Comparison of ENCODE assay signal across 1 cellular context in genomic region chr13:60396783-60397692, GRCh38.
A peak's percentile ranks its signal among the peaks of the same experiment; 100 is the strongest.
TF ChIP-seq lines count a peak whose summit lies in the region.

Gene TDRD3 (plus strand): TSS chr13:60397220. CDS start chr13:60397365, 145 bp downstream.

TF ChIP-seq in HepG2, 621 proteins besides CTCF, POLR2A, EP300 and RAD21 (continued from another document and continues in another):
- TF ChIP-seq, protein P1, sequence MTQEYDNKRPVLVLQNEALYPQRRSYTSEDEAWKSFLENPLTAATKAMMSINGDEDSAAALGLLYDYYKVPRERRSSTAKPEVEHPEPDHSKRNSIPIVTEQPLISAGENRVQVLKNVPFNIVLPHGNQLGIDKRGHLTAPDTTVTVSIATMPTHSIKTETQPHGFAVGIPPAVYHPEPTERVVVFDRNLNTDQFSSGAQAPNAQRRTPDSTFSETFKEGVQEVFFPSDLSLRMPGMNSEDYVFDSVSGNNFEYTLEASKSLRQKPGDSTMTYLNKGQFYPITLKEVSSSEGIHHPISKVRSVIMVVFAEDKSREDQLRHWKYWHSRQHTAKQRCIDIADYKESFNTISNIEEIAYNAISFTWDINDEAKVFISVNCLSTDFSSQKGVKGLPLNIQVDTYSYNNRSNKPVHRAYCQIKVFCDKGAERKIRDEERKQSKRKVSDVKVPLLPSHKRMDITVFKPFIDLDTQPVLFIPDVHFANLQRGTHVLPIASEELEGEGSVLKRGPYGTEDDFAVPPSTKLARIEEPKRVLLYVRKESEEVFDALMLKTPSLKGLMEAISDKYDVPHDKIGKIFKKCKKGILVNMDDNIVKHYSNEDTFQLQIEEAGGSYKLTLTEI (CRISPR knock-in tag; conservative IDR thresholded peaks at IDR 0.05): no peak
- TF ChIP-seq KLF12 (CRISPR knock-in tag; IDR thresholded peaks at IDR 0.05; ENCODE audit: borderline replicate concordance): no peak
- TF ChIP-seq SKI (IDR thresholded peaks at IDR 0.05; ENCODE audit: partially characterized antibody): no peak
- peak; percentile 11; the same call in 1 of the 2 replicates for TF ChIP-seq RXRA (CRISPR knock-in tag; IDR thresholded peaks at IDR 0.05)
- TF ChIP-seq ZNF75D (CRISPR knock-in tag; IDR thresholded peaks at IDR 0.05; ENCODE audit: borderline replicate concordance): no peak
- TF ChIP-seq CBX5 (CRISPR knock-in tag; IDR thresholded peaks at IDR 0.05; ENCODE audit: borderline replicate concordance): no peak
- TF ChIP-seq ZNF564 (CRISPR knock-in tag; IDR thresholded peaks at IDR 0.05): peak; percentile 51; the same call in 1 of the 2 replicates
- TF ChIP-seq ZNF329 (CRISPR knock-in tag; IDR thresholded peaks at IDR 0.05; ENCODE audit: low read depth): peak; percentile 32; the same call in 1 of the 2 replicates
- no peak for TF ChIP-seq CENPX (CRISPR knock-in tag; IDR thresholded peaks at IDR 0.05)
- no peak for TF ChIP-seq SNAI1 (CRISPR knock-in tag; IDR thresholded peaks at IDR 0.05; ENCODE audit: borderline replicate concordance)
- TF ChIP-seq ARNTL (CRISPR knock-in tag; IDR thresholded peaks at IDR 0.05): peak; percentile 16; the same call in 1 of the 2 replicates
- no peak for TF ChIP-seq ZNF432 (CRISPR knock-in tag; IDR thresholded peaks at IDR 0.05; ENCODE audit: borderline replicate concordance)
- TF ChIP-seq ZBTB37 (CRISPR knock-in tag; IDR thresholded peaks at IDR 0.05): no peak
- no peak for TF ChIP-seq NR2F6 (IDR thresholded peaks at IDR 0.05)
- no peak for TF ChIP-seq NR2F6 (CRISPR knock-in tag; IDR thresholded peaks at IDR 0.05)
- TF ChIP-seq SNAPC4 (CRISPR knock-in tag; IDR thresholded peaks at IDR 0.05): no peak
- TF ChIP-seq ATF7-NPFF (CRISPR knock-in tag; IDR thresholded peaks at IDR 0.05; ENCODE audit: low read depth): no peak
- TF ChIP-seq, protein P2, sequence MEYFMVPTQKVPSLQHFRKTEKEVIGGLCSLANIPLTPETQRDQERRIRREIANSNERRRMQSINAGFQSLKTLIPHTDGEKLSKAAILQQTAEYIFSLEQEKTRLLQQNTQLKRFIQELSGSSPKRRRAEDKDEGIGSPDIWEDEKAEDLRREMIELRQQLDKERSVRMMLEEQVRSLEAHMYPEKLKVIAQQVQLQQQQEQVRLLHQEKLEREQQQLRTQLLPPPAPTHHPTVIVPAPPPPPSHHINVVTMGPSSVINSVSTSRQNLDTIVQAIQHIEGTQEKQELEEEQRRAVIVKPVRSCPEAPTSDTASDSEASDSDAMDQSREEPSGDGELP (IDR thresholded peaks at IDR 0.05; ENCODE audit: borderline replicate concordance, low read depth): peak; percentile 18; the same call in 1 of the 2 replicates
- no peak for TF ChIP-seq ZNF878 (CRISPR knock-in tag; IDR thresholded peaks at IDR 0.05)
- TF ChIP-seq ERF (CRISPR knock-in tag; IDR thresholded peaks at IDR 0.05): no peak
- TF ChIP-seq POLR2AphosphoS2 (IDR thresholded peaks at IDR 0.05; ENCODE audit: low read depth, low read length): no peak
- no peak for TF ChIP-seq RFX1 (IDR thresholded peaks at IDR 0.05)
- no peak for TF ChIP-seq SRSF4 (IDR thresholded peaks at IDR 0.05; ENCODE audit: low read depth, low read length, poor library complexity, severe bottlenecking)
- TF ChIP-seq POLR2G (IDR thresholded peaks at IDR 0.05; ENCODE audit: low read depth, low read length): peak; percentile 84
- TF ChIP-seq ARID2 (CRISPR knock-in tag; IDR thresholded peaks at IDR 0.05; ENCODE audit: borderline replicate concordance): no peak
- no peak; the same call in 1 of the 2 replicates for TF ChIP-seq SIN3A (IDR thresholded peaks at IDR 0.05; ENCODE audit: borderline replicate concordance, low read depth, low read length)
- TF ChIP-seq MBD4 (IDR thresholded peaks at IDR 0.05; ENCODE audit: borderline replicate concordance, low read length): no peak
- TF ChIP-seq ZNF232 (CRISPR knock-in tag; IDR thresholded peaks at IDR 0.05; ENCODE audit: borderline replicate concordance): 0 out of 2 replicates have a peak, but pooled peaks have one; percentile 2
- TF ChIP-seq ZNF766 (CRISPR knock-in tag; IDR thresholded peaks at IDR 0.05; ENCODE audit: borderline replicate concordance): no peak
- TF ChIP-seq ZBTB38 (CRISPR knock-in tag; IDR thresholded peaks at IDR 0.05): peak; percentile 11; the same call in 1 of the 2 replicates
- TF ChIP-seq FOXO1 (CRISPR knock-in tag; IDR thresholded peaks at IDR 0.05): no peak
- TF ChIP-seq, protein P3, sequence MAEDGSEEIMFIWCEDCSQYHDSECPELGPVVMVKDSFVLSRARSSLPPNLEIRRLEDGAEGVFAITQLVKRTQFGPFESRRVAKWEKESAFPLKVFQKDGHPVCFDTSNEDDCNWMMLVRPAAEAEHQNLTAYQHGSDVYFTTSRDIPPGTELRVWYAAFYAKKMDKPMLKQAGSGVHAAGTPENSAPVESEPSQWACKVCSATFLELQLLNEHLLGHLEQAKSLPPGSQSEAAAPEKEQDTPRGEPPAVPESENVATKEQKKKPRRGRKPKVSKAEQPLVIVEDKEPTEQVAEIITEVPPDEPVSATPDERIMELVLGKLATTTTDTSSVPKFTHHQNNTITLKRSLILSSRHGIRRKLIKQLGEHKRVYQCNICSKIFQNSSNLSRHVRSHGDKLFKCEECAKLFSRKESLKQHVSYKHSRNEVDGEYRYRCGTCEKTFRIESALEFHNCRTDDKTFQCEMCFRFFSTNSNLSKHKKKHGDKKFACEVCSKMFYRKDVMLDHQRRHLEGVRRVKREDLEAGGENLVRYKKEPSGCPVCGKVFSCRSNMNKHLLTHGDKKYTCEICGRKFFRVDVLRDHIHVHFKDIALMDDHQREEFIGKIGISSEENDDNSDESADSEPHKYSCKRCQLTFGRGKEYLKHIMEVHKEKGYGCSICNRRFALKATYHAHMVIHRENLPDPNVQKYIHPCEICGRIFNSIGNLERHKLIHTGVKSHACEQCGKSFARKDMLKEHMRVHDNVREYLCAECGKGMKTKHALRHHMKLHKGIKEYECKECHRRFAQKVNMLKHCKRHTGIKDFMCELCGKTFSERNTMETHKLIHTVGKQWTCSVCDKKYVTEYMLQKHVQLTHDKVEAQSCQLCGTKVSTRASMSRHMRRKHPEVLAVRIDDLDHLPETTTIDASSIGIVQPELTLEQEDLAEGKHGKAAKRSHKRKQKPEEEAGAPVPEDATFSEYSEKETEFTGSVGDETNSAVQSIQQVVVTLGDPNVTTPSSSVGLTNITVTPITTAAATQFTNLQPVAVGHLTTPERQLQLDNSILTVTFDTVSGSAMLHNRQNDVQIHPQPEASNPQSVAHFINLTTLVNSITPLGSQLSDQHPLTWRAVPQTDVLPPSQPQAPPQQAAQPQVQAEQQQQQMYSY (CRISPR knock-in tag; IDR thresholded peaks at IDR 0.05): peak; percentile 98
- TF ChIP-seq ZNF768 (CRISPR knock-in tag; IDR thresholded peaks at IDR 0.05): peak; percentile 72; the same call in 1 of the 2 replicates
- TF ChIP-seq FOSL1 (CRISPR knock-in tag; IDR thresholded peaks at IDR 0.05; ENCODE audit: borderline replicate concordance): no peak
- TF ChIP-seq NFYB (CRISPR knock-in tag; IDR thresholded peaks at IDR 0.05): no peak
- TF ChIP-seq, protein P4, sequence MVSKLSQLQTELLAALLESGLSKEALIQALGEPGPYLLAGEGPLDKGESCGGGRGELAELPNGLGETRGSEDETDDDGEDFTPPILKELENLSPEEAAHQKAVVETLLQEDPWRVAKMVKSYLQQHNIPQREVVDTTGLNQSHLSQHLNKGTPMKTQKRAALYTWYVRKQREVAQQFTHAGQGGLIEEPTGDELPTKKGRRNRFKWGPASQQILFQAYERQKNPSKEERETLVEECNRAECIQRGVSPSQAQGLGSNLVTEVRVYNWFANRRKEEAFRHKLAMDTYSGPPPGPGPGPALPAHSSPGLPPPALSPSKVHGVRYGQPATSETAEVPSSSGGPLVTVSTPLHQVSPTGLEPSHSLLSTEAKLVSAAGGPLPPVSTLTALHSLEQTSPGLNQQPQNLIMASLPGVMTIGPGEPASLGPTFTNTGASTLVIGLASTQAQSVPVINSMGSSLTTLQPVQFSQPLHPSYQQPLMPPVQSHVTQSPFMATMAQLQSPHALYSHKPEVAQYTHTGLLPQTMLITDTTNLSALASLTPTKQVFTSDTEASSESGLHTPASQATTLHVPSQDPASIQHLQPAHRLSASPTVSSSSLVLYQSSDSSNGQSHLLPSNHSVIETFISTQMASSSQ (IDR thresholded peaks at IDR 0.05; ENCODE audit: low read depth): no peak
- TF ChIP-seq, protein P4 (CRISPR knock-in tag; IDR thresholded peaks at IDR 0.05; ENCODE audit: borderline replicate concordance): no peak
- TF ChIP-seq ZKSCAN1 (IDR thresholded peaks at IDR 0.05; ENCODE audit: low read length): no peak
- TF ChIP-seq REPIN1 (CRISPR knock-in tag; IDR thresholded peaks at IDR 0.05; ENCODE audit: borderline replicate concordance, low read depth): peak; percentile 21; the same call in 1 of the 2 replicates
- TF ChIP-seq MTA1 (CRISPR knock-in tag; IDR thresholded peaks at IDR 0.05; ENCODE audit: borderline replicate concordance): no peak
- TF ChIP-seq GPBP1L1 (CRISPR knock-in tag; IDR thresholded peaks at IDR 0.05): no peak
- no peak for TF ChIP-seq ZNF776 (CRISPR knock-in tag; IDR thresholded peaks at IDR 0.05)
- TF ChIP-seq ESRRA (CRISPR knock-in tag; IDR thresholded peaks at IDR 0.05; ENCODE audit: low read depth): no peak
- no peak for TF ChIP-seq ZNF652 (CRISPR knock-in tag; IDR thresholded peaks at IDR 0.05; ENCODE audit: borderline replicate concordance, low read depth)
- no peak for TF ChIP-seq SP4 (CRISPR knock-in tag; IDR thresholded peaks at IDR 0.05)
- TF ChIP-seq ZMAT3 (CRISPR knock-in tag; conservative IDR thresholded peaks at IDR 0.05): peak; percentile 14
